Comparison of ENCODE assay signal across 6 cellular contexts in the genomic region with DNA sequence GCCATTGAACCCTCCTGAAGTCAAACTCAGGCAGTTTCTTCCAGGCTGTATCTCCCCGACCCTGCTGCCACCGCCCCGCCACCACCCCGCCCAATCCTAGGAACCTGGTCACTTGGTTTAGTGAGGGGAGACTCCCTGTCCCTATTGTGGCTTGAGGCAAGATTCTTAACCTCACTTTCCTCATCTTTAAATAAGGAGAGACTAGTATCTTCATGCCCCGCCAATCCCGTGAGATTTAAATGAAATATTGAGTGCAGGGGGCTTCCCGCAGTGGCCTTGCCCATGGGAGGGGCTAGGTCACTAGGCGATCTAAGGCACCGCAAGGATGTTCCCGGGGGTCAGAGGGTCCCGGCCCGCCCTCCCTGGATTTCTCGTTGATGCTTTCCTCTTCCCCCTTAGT. TPM values are rescaled to one million over a fixed set of nuclear protein-coding genes. Genes with fewer than 3 reads are reported as not detected.
DNase-seq lines count a peak whose midpoint lies in the region; ATAC-seq, FAIRE-seq and TF ChIP-seq lines count a peak whose summit lies in the region.

No MANE protein-coding gene starts in this region.

- peak overlapping the region; percentile 90 for H3K4me2 ChIP-seq in keratinocyte (ENCODE audit: control insufficient read depth, extremely low read depth, insufficient read depth, low read depth, low read length)

- peaks cover 45% of the 10 kb centered on the region for H3K27me3 ChIP-seq in cardiac muscle cell
- peaks cover 0 to 16% of the 10 kb centered on the region in 2 donors for H3K27me3 ChIP-seq in right atrium auricular region
- H3K27me3 ChIP-seq in keratinocyte (ENCODE audit: control insufficient read depth, extremely low read depth, insufficient read depth, low read length), result no peaks in the 10 kb centered on the region

- no peaks in the 10 kb centered on the region for H3K9me1 ChIP-seq in keratinocyte (ENCODE audit: control insufficient read depth, extremely low read depth, insufficient read depth, low read length)

- H3K36me3 ChIP-seq in cardiac muscle cell (no peaks in the 10 kb centered on the region), right atrium auricular region (no peaks in the 10 kb centered on the region), keratinocyte (ENCODE audit: control insufficient read depth in 2 of 2, extremely low read depth in 1 of 2, insufficient read depth in 2 of 2, low read length in 2 of 2) (peaks cover 0 to 7% of the 10 kb centered on the region in 2 experiments), urinary bladder (ENCODE audit: insufficient read depth) (no peaks in the 10 kb centered on the region)

- H3K4me3 ChIP-seq in cardiac muscle cell (peak overlapping the region; percentile 60), right atrium auricular region (peak overlapping the region in 1 of 2 donors; percentile 58), keratinocyte (ENCODE audit: control insufficient read depth in 2 of 3, extremely low read depth in 1 of 3, insufficient read depth in 2 of 3, low read depth in 1 of 3, low read length in 3 of 3) (peak overlapping the region; percentile 80 to 95 (median 87)), urinary bladder (ENCODE audit: low read depth, low read length) (peak overlapping the region; percentile 45)

- no peaks in the 10 kb centered on the region for H3K9me3 ChIP-seq in cardiac muscle cell (ENCODE audit: low read depth)
- H3K9me3 ChIP-seq in right atrium auricular region, result peaks cover 0 to 11% of the 10 kb centered on the region in 2 donors
- no peaks in the 10 kb centered on the region for H3K9me3 ChIP-seq in keratinocyte (ENCODE audit: control insufficient read depth, low read depth, low read length)

- H3K79me2 ChIP-seq in keratinocyte (ENCODE audit: control insufficient read depth, insufficient read depth, low read length), result peaks cover 47% of the 10 kb centered on the region

- no peak overlapping the region for H2AFZ ChIP-seq in keratinocyte (ENCODE audit: control insufficient read depth, low read length)

- 20% methylated on average over 13 of the region's 13 CpGs for WGBS in urinary bladder

- no peak for ATAC-seq in HG02938 (IDR thresholded peaks at IDR 0.05; ENCODE audit: unreplicated experiment)

- DNase-seq in cardiac muscle cell (ENCODE audit: low read depth in 1 of 2, low spot score in 1 of 2), result no peak
- DNase-seq in right atrium auricular region (ENCODE audit: low spot score), result no peak
- no peak for DNase-seq in keratinocyte (ENCODE audit: low read depth, low spot score)
- DNase-seq in LoVo (ENCODE audit: low spot score), result no peak

- FAIRE-seq in keratinocyte (lab: Jason Lieb, UNC), result no peak

- dilution Hi-C loops in keratinocyte (cut with MboI; ENCODE audit: extremely low pct_ligation_motif_present, low sequenced_read_pairs), result no loop called here

- no peaks in the 10 kb centered on the region for H4K20me1 ChIP-seq in keratinocyte (ENCODE audit: control insufficient read depth, extremely low read depth, insufficient read depth, low read length)

- TF ChIP-seq CTCF in cardiac muscle cell (IDR thresholded peaks at IDR 0.05; ENCODE audit: low read depth, low read length), result no peak
- TF ChIP-seq CTCF in right atrium auricular region (IDR thresholded peaks at IDR 0.05), result no peak
- TF ChIP-seq CTCF in keratinocyte (optimal IDR thresholded peaks at IDR 0.05 in 1 of 3, IDR thresholded peaks at IDR 0.05 in 1 of 3, conservative IDR thresholded peaks at IDR 0.05 in 1 of 3; ENCODE audit: extremely low read depth in 1 of 3, insufficient read depth in 2 of 3, low read length in 3 of 3), result no peak

- H3K9ac ChIP-seq in keratinocyte (ENCODE audit: control insufficient read depth, extremely low read depth, insufficient read depth, low read length), result peak overlapping the region; percentile 93

- H3K4me1 ChIP-seq in cardiac muscle cell (ENCODE audit: low read depth), result no peaks in the 10 kb centered on the region
- H3K4me1 ChIP-seq in right atrium auricular region, result peaks cover 0 to 12% of the 10 kb centered on the region in 2 donors
- peaks cover 31% of the 10 kb centered on the region for H3K4me1 ChIP-seq in keratinocyte (ENCODE audit: control insufficient read depth, extremely low read depth, insufficient read depth, low read length)
- H3K4me1 ChIP-seq in urinary bladder (ENCODE audit: insufficient read depth), result peaks cover 1% of the 10 kb centered on the region

- no peak overlapping the region for H3K27ac ChIP-seq in cardiac muscle cell
- H3K27ac ChIP-seq in right atrium auricular region, result no peak overlapping the region
- peak overlapping the region; percentile 86 for H3K27ac ChIP-seq in keratinocyte (ENCODE audit: control insufficient read depth, insufficient read depth, low read length)
- no peak overlapping the region for H3K27ac ChIP-seq in urinary bladder (ENCODE audit: low read depth)

RNA-seq across cellular contexts. Expression of a gene that starts 1.0 kb away (rescaled TPM):
- 0.63 and 0.67 TPM in 2 replicates for total RNA-seq in cardiac muscle cell
- 0.35 and 0.37 TPM in 2 replicates for polyA plus RNA-seq in cardiac muscle cell
- under 1 TPM; 0.26 to 0.86 TPM for total RNA-seq in right atrium auricular region
- polyA plus RNA-seq in keratinocyte, result 13.8 to 21.3 TPM (median 16.1 TPM) in 3 replicates
- polyA plus RNA-seq in keratinocyte (2011; ENCODE audit: low read depth), result 3.1 TPM
- 19.3 and 28.3 TPM in 2 replicates for polyA plus RNA-seq in keratinocyte (2011; cell fraction: cytosol; rRNA removed)
- polyA plus RNA-seq in keratinocyte (2011; cell fraction: nucleus; rRNA removed), result 16.9 and 24.1 TPM in 2 replicates
- 16.6 and 21.5 TPM in 2 replicates for polyA plus RNA-seq in keratinocyte (2012; ENCODE audit: low replicate concordance)
- 23.5 to 55.7 TPM (median 25.5 TPM) in 3 replicates for polyA minus RNA-seq in keratinocyte
- polyA minus RNA-seq in keratinocyte (2011; cell fraction: cytosol; rRNA and poly(A)+ RNA removed), result 33.6 TPM
- polyA minus RNA-seq in keratinocyte (2011; cell fraction: nucleus; rRNA and poly(A)+ RNA removed), result 9.9 and 12.5 TPM in 2 replicates
- total RNA-seq in urinary bladder, result 2.3 TPM
- polyA plus RNA-seq in urinary bladder, result 2.0 TPM

RNA-seq across cellular contexts. Expression of a gene that starts 34.2 kb away (rescaled TPM):
- total RNA-seq in cardiac muscle cell (61.7 and 63.7 TPM in 2 replicates), right atrium auricular region (100 to 1,000 TPM in 1 of 2 donors, 10 to 100 TPM in 1; 72.5 to 151 TPM), urinary bladder (7.1 TPM)
- polyA plus RNA-seq in cardiac muscle cell (42.9 and 55.5 TPM in 2 replicates), keratinocyte (130 to 166 TPM (median 164 TPM) in 3 replicates), urinary bladder (31.4 TPM)
- polyA plus RNA-seq in keratinocyte (2011; ENCODE audit: low read depth), result 33.9 TPM
- polyA plus RNA-seq in keratinocyte (2011; cell fraction: cytosol; rRNA removed), result 107 and 141 TPM in 2 replicates
- 81.1 and 105 TPM in 2 replicates for polyA plus RNA-seq in keratinocyte (2011; cell fraction: nucleus; rRNA removed)
- 81.0 and 94.3 TPM in 2 replicates for polyA plus RNA-seq in keratinocyte (2012; ENCODE audit: low replicate concordance)
- 40.7 to 76.9 TPM (median 51.1 TPM) in 3 replicates for polyA minus RNA-seq in keratinocyte
- polyA minus RNA-seq in keratinocyte (2011; cell fraction: cytosol; rRNA and poly(A)+ RNA removed), result 121 TPM
- 31.7 and 43.4 TPM in 2 replicates for polyA minus RNA-seq in keratinocyte (2011; cell fraction: nucleus; rRNA and poly(A)+ RNA removed)

RNA-seq across cellular contexts. Expression of a gene that starts 37.7 kb away (rescaled TPM):
- total RNA-seq in cardiac muscle cell, result 73.8 and 99.6 TPM in 2 replicates
- polyA plus RNA-seq in cardiac muscle cell, result 152 and 192 TPM in 2 replicates
- 10 to 100 TPM; 66.7 to 82.3 TPM for total RNA-seq in right atrium auricular region
- 27.4 to 89.5 TPM (median 57.3 TPM) in 3 replicates for polyA plus RNA-seq in keratinocyte
- 73.4 TPM for polyA plus RNA-seq in keratinocyte (2011; ENCODE audit: low read depth)
- polyA plus RNA-seq in keratinocyte (2011; cell fraction: cytosol; rRNA removed), result 49.6 and 68.7 TPM in 2 replicates
- 64.9 and 70.7 TPM in 2 replicates for polyA plus RNA-seq in keratinocyte (2011; cell fraction: nucleus; rRNA removed)
- 64.7 and 132 TPM in 2 replicates for polyA plus RNA-seq in keratinocyte (2012; ENCODE audit: low replicate concordance)
- 12.6 to 29.6 TPM (median 22.0 TPM) in 3 replicates for polyA minus RNA-seq in keratinocyte
- 52.2 TPM for polyA minus RNA-seq in keratinocyte (2011; cell fraction: cytosol; rRNA and poly(A)+ RNA removed)
- polyA minus RNA-seq in keratinocyte (2011; cell fraction: nucleus; rRNA and poly(A)+ RNA removed), result 11.9 and 19.9 TPM in 2 replicates
- 9.7 TPM for total RNA-seq in urinary bladder
- polyA plus RNA-seq in urinary bladder, result 71.0 TPM

RNA-seq across cellular contexts. Expression of a gene that starts 45.5 kb away (rescaled TPM):
- total RNA-seq in cardiac muscle cell (3.3 and 3.9 TPM in 2 replicates), right atrium auricular region (10 to 100 TPM; 10.6 to 19.0 TPM), urinary bladder (not detected)
- polyA plus RNA-seq in cardiac muscle cell (2.1 and 2.4 TPM in 2 replicates), keratinocyte (not detected in 3 replicates), urinary bladder (not detected)
- polyA plus RNA-seq in keratinocyte (2011; ENCODE audit: low read depth), result not detected
- polyA plus RNA-seq in keratinocyte (2011; cell fraction: cytosol; rRNA removed), result not detected in 2 replicates
- polyA plus RNA-seq in keratinocyte (2011; cell fraction: nucleus; rRNA removed), result not detected in 2 replicates
- not detected in 2 replicates for polyA plus RNA-seq in keratinocyte (2012; ENCODE audit: low replicate concordance)
- not detected in 3 replicates for polyA minus RNA-seq in keratinocyte
- not detected for polyA minus RNA-seq in keratinocyte (2011; cell fraction: cytosol; rRNA and poly(A)+ RNA removed)
- polyA minus RNA-seq in keratinocyte (2011; cell fraction: nucleus; rRNA and poly(A)+ RNA removed), result not detected in 2 replicates

RNA-seq across cellular contexts. Expression of a gene that starts 53.4 kb away (rescaled TPM):
- total RNA-seq in cardiac muscle cell, result 8.8 and 9.4 TPM in 2 replicates
- 6.8 and 8.5 TPM in 2 replicates for polyA plus RNA-seq in cardiac muscle cell
- total RNA-seq in right atrium auricular region, result 10 to 100 TPM; 31.6 to 34.8 TPM
- polyA plus RNA-seq in keratinocyte, result 26.5 to 50.8 TPM (median 36.6 TPM) in 3 replicates
- 130 TPM for polyA plus RNA-seq in keratinocyte (2011; ENCODE audit: low read depth)
- 21.2 and 35.6 TPM in 2 replicates for polyA plus RNA-seq in keratinocyte (2011; cell fraction: cytosol; rRNA removed)
- 37.2 and 51.5 TPM in 2 replicates for polyA plus RNA-seq in keratinocyte (2011; cell fraction: nucleus; rRNA removed)
- polyA plus RNA-seq in keratinocyte (2012; ENCODE audit: low replicate concordance), result 37.8 and 126 TPM in 2 replicates
- 43.5 to 79.5 TPM (median 49.6 TPM) in 3 replicates for polyA minus RNA-seq in keratinocyte
- 95.7 TPM for polyA minus RNA-seq in keratinocyte (2011; cell fraction: cytosol; rRNA and poly(A)+ RNA removed)
- polyA minus RNA-seq in keratinocyte (2011; cell fraction: nucleus; rRNA and poly(A)+ RNA removed), result 69.9 and 70.8 TPM in 2 replicates
- total RNA-seq in urinary bladder, result 5.8 TPM
- 102 TPM for polyA plus RNA-seq in urinary bladder
